ENCODE assay signal across 19 cellular contexts in genomic region chr3:148642214-148642613, GRCh38. TPM values are rescaled to one million over a fixed set of nuclear protein-coding genes. Genes with fewer than 3 reads are reported as not detected.
DNase-seq lines count a peak whose midpoint lies in the region; ATAC-seq and TF ChIP-seq lines count a peak whose summit lies in the region.
"Had no signal": no experiment of that assay in that cellular context is flagged by ENCODE, and none has a peak within 500 bp of the region (broad histone marks: within the 10 kb centered on the region; RNA-seq: fewer than 3 reads in every experiment).

No MANE protein-coding gene starts in this region.

- H3K4me2 ChIP-seq in PC-9 (no peak overlapping the region), osteoblast (ENCODE audit: insufficient read depth, low read length) (no peak overlapping the region)
- H3K4me2 ChIP-seq: GM23338 had no signal

- POLR2A ChIA-PET in PC-9 (lab: Charles Lee; ENCODE audit: unreplicated experiment): interaction anchor here (1.0 kb wide), 1 partner anchor 300 kb away, joined by 3 read pairs; no protein-coding TSS in a partner anchor

- H3K9me2 ChIP-seq in PC-9 (ENCODE audit: insufficient read depth): no peaks in the 10 kb centered on the region

- H3K27ac ChIP-seq in PC-9: peak overlapping the region; percentile 87
- peak overlapping the region; percentile 78 for H3K27ac ChIP-seq in osteoblast (ENCODE audit: low read depth, low read length)

- H3K9me3 ChIP-seq in PC-9 (ENCODE audit: insufficient read depth, low read depth): peaks cover 4% of the 10 kb centered on the region; the same call in 1 of the 2 replicates
- no peaks in the 10 kb centered on the region for H3K9me3 ChIP-seq in osteoblast (ENCODE audit: low read depth, low read length)

- no peak for ATAC-seq in GM18867 (IDR thresholded peaks at IDR 0.05; ENCODE audit: unreplicated experiment)
- ATAC-seq: GM12878, GM23338, Panc1, Right ventricle myocardium inferior had no signal

- H3F3A ChIP-seq in PC-9 (ENCODE audit: insufficient read depth, low read depth): peaks cover 6% of the 10 kb centered on the region; the same call in 1 of the 2 replicates

- H3K27me3 ChIP-seq in PC-9 (ENCODE audit: insufficient read depth, low read depth): no peaks in the 10 kb centered on the region
- no peaks in the 10 kb centered on the region for H3K27me3 ChIP-seq in osteoblast (ENCODE audit: insufficient read depth, low read length)

- no peaks in the 10 kb centered on the region for H4K20me1 ChIP-seq in PC-9 (ENCODE audit: insufficient read depth)
- H4K20me1 ChIP-seq in osteoblast (ENCODE audit: insufficient read depth, low read length): no peaks in the 10 kb centered on the region

- H3K4me1 ChIP-seq in PC-9 (replicated peaks; ENCODE audit: insufficient read depth) (peaks cover 20% of the 10 kb centered on the region), osteoblast (ENCODE audit: insufficient read depth, low read length) (peaks cover 21% of the 10 kb centered on the region)

- H3K4me3 ChIP-seq in PC-9 (no peak overlapping the region), fibroblast of mammary gland (ENCODE audit: control insufficient read depth, low read depth, low read length) (no peak overlapping the region), osteoblast (ENCODE audit: insufficient read depth, low read length) (no peak overlapping the region)
- H3K4me3 ChIP-seq: GM12878, GM23338 had no signal

- H3K79me2 ChIP-seq in PC-9 (ENCODE audit: low read depth) (no peaks in the 10 kb centered on the region), osteoblast (ENCODE audit: insufficient read depth, low read length) (no peaks in the 10 kb centered on the region)

- no peak overlapping the region for H2AFZ ChIP-seq in PC-9
- H2AFZ ChIP-seq in osteoblast (ENCODE audit: low read length): no peak overlapping the region
- H2AFZ ChIP-seq: GM23338 had no signal

- H3K36me3 ChIP-seq in PC-9 (ENCODE audit: low read depth) (no peaks in the 10 kb centered on the region), osteoblast (ENCODE audit: insufficient read depth, low read length) (no peaks in the 10 kb centered on the region)

- CTCF ChIA-PET in PC-9 (lab: Charles Lee): no interaction called here

- intact Hi-C loops in PC-9 (cut with micrococcal nuclease; ENCODE audit: unreplicated experiment): no loop called here

- no TSS peak for BruUV-seq in PC-9 (replicated peaks; lab: Mats Ljungman, UMichigan)

- no peak for TF ChIP-seq CTCF in PC-9 (conservative IDR thresholded peaks at IDR 0.05)
- TF ChIP-seq CTCF in fibroblast of mammary gland (conservative IDR thresholded peaks at IDR 0.05; ENCODE audit: control insufficient read depth, insufficient read depth, low read depth, low read length): no peak
- no peak for TF ChIP-seq CTCF in osteoblast (IDR thresholded peaks at IDR 0.05; ENCODE audit: extremely low read depth, low read depth, low read length)

- DNase-seq in AG08396 (ENCODE audit: low spot score): peak; percentile 21
- no peak for DNase-seq in PC-9
- peak; percentile 61 for DNase-seq in fibroblast of mammary gland (ENCODE audit: low read depth)
- DNase-seq in osteoblast (ENCODE audit: insufficient read length, low spot score, missing footprints): no peak
- no peak for DNase-seq in CD1c-positive myeloid dendritic cell (ENCODE audit: extremely low spot score)
- DNase-seq in COLO829 (ENCODE audit: low spot score): no peak
- DNase-seq in cerebellum (ENCODE audit: low spot score): no peak
- DNase-seq: Calu3; CD4-positive, CD25-positive, alpha-beta regulatory T cell; NCI-H1436 treated with DMSO at 0.1 percent for 48 hours; NCI-H2081; NCI-H510A; NCI-H82 had no signal

RNA-seq across cellular contexts. Expression of gene AGTR1, which starts 55.5 kb away (rescaled TPM):
- total RNA-seq in PC-9 (2021) (not detected in 2 replicates), osteoblast (10.5 and 13.3 TPM in 2 replicates), cerebellum (7.1 TPM)
- total RNA-seq: A673; Calu3; CD4-positive, CD25-positive, alpha-beta regulatory T cell; GM12878; GM23338 had no signal

Comparison
In these comparisons a context has a peak if more than half of its experiments do, and no peak if none do; other contexts are left out.
1. DNase-seq: peak in AG08396 (single experiment) and fibroblast of mammary gland (single experiment); none in PC-9 (0 of 2), osteoblast (single experiment), CD1c-positive myeloid dendritic cell (single experiment), COLO829 (single experiment) and cerebellum (single experiment).